In genomic region chrX:76148753-76149152, GRCh38 we compare ENCODE assay signal across 8 cellular contexts. TPM values are rescaled to one million over a fixed set of nuclear protein-coding genes. Genes with fewer than 3 reads are reported as not detected.
DNase-seq lines count a peak whose midpoint lies in the region; ATAC-seq, FAIRE-seq and TF ChIP-seq lines count a peak whose summit lies in the region.

No MANE protein-coding gene starts in this region.

- POLR2A ChIA-PET in T-cell (lab: Charles Lee) (interaction anchor here in 1 of 2 donors (0.6 kb wide), 1 partner anchor 23 kb away, joined by 3 read pairs; no protein-coding TSS in a partner anchor), GM12878 (lab: Charles Lee) (interaction anchor here (0.8 to 1.1 kb wide), 2 partner anchors 24 to 26 kb away, joined by 5 read pairs; partner anchors contain the start of gene PBDC1), HepG2 (lab: Yijun Ruan, JAX) (interaction anchor here (1.2 kb wide), 1 partner anchor 25 kb away, joined by 6 read pairs; the partner anchor contains the start of gene PBDC1)

- RAD21 ChIA-PET in GM12878 (lab: Charles Lee; ENCODE audit: unreplicated experiment): interaction anchor here (1.0 to 2.1 kb wide), 5 partner anchors 9 to 106 kb away, joined by 3 to 15 read pairs (median 3); partner anchors contain the start of gene PBDC1

- no peaks in the 10 kb centered on the region for H3K36me3 ChIP-seq in HUES48 (ENCODE audit: control insufficient read depth, insufficient read depth, low read length)
- no peaks in the 10 kb centered on the region for H3K36me3 ChIP-seq in GM12878 (ENCODE audit: control insufficient read depth in 2 of 2, insufficient read depth in 2 of 2, low read length in 1 of 2)
- no peaks in the 10 kb centered on the region for H3K36me3 ChIP-seq in HepG2 (replicated peaks in 1 of 2; ENCODE audit: control insufficient read depth in 1 of 2, insufficient read depth in 2 of 2, low read length in 2 of 2)

- SMC1A ChIA-PET in GM12878 (lab: Charles Lee; ENCODE audit: uncharacterized antibody, unreplicated experiment): interaction anchor here (0.7 to 1.1 kb wide), 3 partner anchors 25 to 130 kb away, joined by 3 to 6 read pairs (median 3); no protein-coding TSS in a partner anchor

- H3K79me2 ChIP-seq in GM12878 (ENCODE audit: control insufficient read depth, insufficient read depth, low read length): no peaks in the 10 kb centered on the region
- H3K79me2 ChIP-seq in HepG2 (ENCODE audit: insufficient read depth, low read length): no peaks in the 10 kb centered on the region

- H3K4me2 ChIP-seq in GM12878 (ENCODE audit: control insufficient read depth, insufficient read depth) (peak overlapping the region; percentile 56), HepG2 (ENCODE audit: low read depth, low read length) (peak overlapping the region; percentile 87)

- TF ChIP-seq RAD21 in GM12878 (IDR thresholded peaks at IDR 0.05; ENCODE audit: insufficient read depth, low read depth, low read length): no peak
- TF ChIP-seq RAD21 in HepG2 (CRISPR knock-in tag; IDR thresholded peaks at IDR 0.05): no peak

- TF ChIP-seq EP300 in GM12878 (IDR thresholded peaks at IDR 0.05; ENCODE audit: borderline replicate concordance in 1 of 2, control insufficient read depth in 1 of 2, low read depth in 2 of 2, low read length in 2 of 2) (no peak), HepG2 (IDR thresholded peaks at IDR 0.05; ENCODE audit: low read depth in 2 of 2, low read length in 2 of 2) (no peak), HepG2 (CRISPR knock-in tag; IDR thresholded peaks at IDR 0.05; ENCODE audit: borderline replicate concordance) (no peak)

- FAIRE-seq in GM12878 (lab: Jason Lieb, UNC): no peak
- FAIRE-seq in HepG2 (lab: Jason Lieb, UNC): no peak

- DNase-seq in SIG-M5 treated with dmso at 0.1 percent for 504 hours (lab: John Stamatoyannopoulos, UW; ENCODE audit: unreplicated experiment) (peak; percentile 35), SIG-M5 (lab: John Stamatoyannopoulos, UW) (no peak), T-cell (peak in 33 of 34 experiments; percentile 16 to 63 (median 45)), GM12878 (ENCODE audit: low read depth, low spot score) (peak; percentile 45), HepG2 (ENCODE audit: low spot score) (peak; percentile 17), iPS-NIHi11 (ENCODE audit: low spot score) (no peak)
- DNase-seq in stimulated activated naive CD4-positive, alpha-beta T cell (lab: John Stamatoyannopoulos, UW): peak; percentile 24 to 62 (median 46)

- no peaks in the 10 kb centered on the region for H3K9me3 Mint-ChIP-seq in T-cell

- H3K27ac ChIP-seq in HUES48 (ENCODE audit: low read depth, low read length): peak overlapping the region; percentile 78
- peak overlapping the region; percentile 84 for H3K27ac ChIP-seq in GM12878 (ENCODE audit: control insufficient read depth, insufficient read depth)
- peak overlapping the region; percentile 63 for H3K27ac ChIP-seq in HepG2 (ENCODE audit: extremely low read length, insufficient read depth, low read length)

- ATAC-seq in T-cell (replicated peaks in 1 of 4): peak; percentile 18 to 45 (median 28)
- peak; percentile 30 for ATAC-seq in GM12878
- ATAC-seq in HepG2: peak; percentile 21

- peak overlapping the region; percentile 38 for H3K4me3 ChIP-seq in HUES48 (ENCODE audit: low read depth, low read length)
- peak overlapping the region; percentile 31 for H3K4me3 ChIP-seq in GM12878
- H3K4me3 ChIP-seq in HepG2 (replicated peaks in 1 of 3; ENCODE audit: insufficient read depth in 1 of 3, low read depth in 2 of 3, low read length in 3 of 3): peak overlapping the region; percentile 49 to 64 (median 54)

- H3K27me3 Mint-ChIP-seq in T-cell: peaks cover 0 to under 1% of the 10 kb centered on the region in 2 donors

- TF ChIP-seq CTCF in GM12878 (IDR thresholded peaks at IDR 0.05 in 2 of 3, conservative IDR thresholded peaks at IDR 0.05 in 1 of 3; ENCODE audit: control insufficient read depth in 2 of 3, extremely low read depth in 1 of 3, insufficient read depth in 1 of 3, low read depth in 3 of 3, low read length in 3 of 3): no peak
- TF ChIP-seq CTCF in HepG2 (CRISPR knock-in tag; IDR thresholded peaks at IDR 0.05): no peak

- H3K4me3 Mint-ChIP-seq in T-cell: peak overlapping the region; percentile 71 to 77 (median 73)

- H3K4me1 ChIP-seq in HUES48 (ENCODE audit: control insufficient read depth, insufficient read depth, low read length) (peaks cover 6% of the 10 kb centered on the region), GM12878 (ENCODE audit: control insufficient read depth, insufficient read depth, low read length) (peaks cover 6% of the 10 kb centered on the region), HepG2 (ENCODE audit: insufficient read depth, low read length) (no peaks in the 10 kb centered on the region)

- peak overlapping the region; percentile 95 to 97 for H3K27ac Mint-ChIP-seq in T-cell

- WGBS in GM12878 (ENCODE audit: insufficient coverage, insufficient replicate concordance, low lambda C conversion rate, missing lambda C conversion rate): 0% methylated on average over 8 of the region's 8 CpGs
- WGBS in HepG2 (ENCODE audit: low lambda C conversion rate): 0% methylated on average over 8 of the region's 8 CpGs

- in situ Hi-C loops in GM12878 (cut with MboI) (loop anchor here (25.0 kb wide), 1 partner anchor 1111 kb away; no protein-coding TSS in a partner anchor), HepG2 (cut with HindIII; ENCODE audit: extremely low pct_ligation_motif_present, low pct_unique_long_range_greater_than_20kb) (no loop called here)

- CTCF ChIA-PET in T-cell (lab: Charles Lee): interaction anchor here in 1 of 2 donors (1.0 to 1.3 kb wide), 2 partner anchors 24 to 105 kb away, joined by 5 to 7 read pairs; partner anchors contain the start of gene PBDC1
- CTCF ChIA-PET in GM12878 (lab: Yijun Ruan, JAX): interaction anchor here (0.6 to 1.6 kb wide), 5 partner anchors 24 to 1880 kb away, joined by 3 to 4 read pairs (median 3); partner anchors contain the start of gene PBDC1
- CTCF ChIA-PET in HepG2 (lab: Yijun Ruan, JAX; ENCODE audit: low intra/inter-chr PET ratio, low total read pairs): no interaction called here

- TF ChIP-seq POLR2A in GM12878 (IDR thresholded peaks at IDR 0.05; ENCODE audit: low read depth, low read length) (no peak), HepG2 (IDR thresholded peaks at IDR 0.05; ENCODE audit: insufficient read depth in 1 of 2, low read depth in 2 of 2, low read length in 2 of 2) (no peak)

- peaks cover 22 to 27% (median 24%) of the 10 kb centered on the region in 3 donors for H3K4me1 Mint-ChIP-seq in T-cell

- TSS peak; percentile 90 for BruUV-seq in GM12878 (replicated peaks; lab: Mats Ljungman, UMichigan)
- BruUV-seq in HepG2 (replicated peaks; lab: Mats Ljungman, UMichigan): no TSS peak

- 0 out of 2 replicates have a peak overlapping the region, but pooled peaks have one; percentile 54 for H3K9ac ChIP-seq in HUES48 (ENCODE audit: low read depth, low read length)
- H3K9ac ChIP-seq in GM12878 (ENCODE audit: control insufficient read depth, insufficient read depth, low read length): peak overlapping the region; percentile 56
- H3K9ac ChIP-seq in HepG2 (ENCODE audit: insufficient read depth, low read depth, low read length): peak overlapping the region; percentile 60

- no peaks in the 10 kb centered on the region for H4K20me1 ChIP-seq in GM12878 (ENCODE audit: control insufficient read depth, insufficient read depth)
- no peaks in the 10 kb centered on the region for H4K20me1 ChIP-seq in HepG2 (ENCODE audit: insufficient read depth, low read length)

- no peaks in the 10 kb centered on the region for H3K27me3 ChIP-seq in HUES48 (ENCODE audit: control insufficient read depth, insufficient read depth, low read length)
- H3K27me3 ChIP-seq in GM12878 (replicated peaks in 1 of 2; ENCODE audit: control insufficient read depth in 2 of 2, insufficient read depth in 2 of 2, low read length in 1 of 2): no peaks in the 10 kb centered on the region
- no peaks in the 10 kb centered on the region for H3K27me3 ChIP-seq in HepG2 (ENCODE audit: control insufficient read depth in 1 of 2, insufficient read depth in 2 of 2, low read length in 2 of 2)

- H3K36me3 Mint-ChIP-seq in T-cell: no peaks in the 10 kb centered on the region

- H2AFZ ChIP-seq in GM12878 (ENCODE audit: control insufficient read depth, low read depth, low read length) (peak overlapping the region; percentile 79), HepG2 (ENCODE audit: low read length) (peak overlapping the region; percentile 54)

- peaks cover 10% of the 10 kb centered on the region; the same call in 1 of the 2 replicates for H3K9me3 ChIP-seq in HUES48 (ENCODE audit: control insufficient read depth, insufficient read depth, low read length)
- H3K9me3 ChIP-seq in GM12878 (replicated peaks; ENCODE audit: control insufficient read depth, insufficient read depth, low read length): no peaks in the 10 kb centered on the region
- H3K9me3 ChIP-seq in HepG2 (ENCODE audit: low read length): no peaks in the 10 kb centered on the region

- intact Hi-C loops in GM12878 (cut with micrococcal nuclease; ENCODE audit: unreplicated experiment) (loop anchor here (5.0 kb wide), 2 partner anchors 1111 to 1749 kb away; partner anchors contain the start of genes COX7B and MAGT1), HepG2 (cut with micrococcal nuclease; ENCODE audit: unreplicated experiment) (loop anchor here (5.0 kb wide), 1 partner anchor 104 kb away; no protein-coding TSS in a partner anchor)

RNA-seq across cellular contexts. Expression of gene PBDC1, which starts 24.1 kb away (rescaled TPM):
- total RNA-seq in T-cell (10 to 100 TPM; 16.6 to 29.2 (median 24.2) TPM), GM12878 (2014; rRNA removed) (8.7 and 12.9 TPM in 2 replicates), GM12878 (2014; rRNA removed; fragmentation: Illumina TruSeq; extraction: Trizol) (20.6 and 24.0 TPM in 2 replicates), GM12878 (2021) (23.3 and 23.7 TPM in 2 replicates), HepG2 (2016; rRNA removed; fragmentation: Illumina TruSeq; extraction: Trizol) (24.7 and 43.4 TPM in 2 replicates)
- 5.1 and 7.8 TPM in 2 replicates for total RNA-seq in GM12878 (2013; cell fraction: nucleolus; rRNA removed)
- polyA plus RNA-seq in GM12878 (2011; ENCODE audit: low read depth): 24.6 TPM
- polyA plus RNA-seq in GM12878 (2011; rRNA removed) (33.4 and 40.2 TPM in 2 replicates), GM12878 (2014; fragmentation: Illumina TruSeq; extraction: Trizol) (59.7 and 71.9 TPM in 2 replicates), GM12878 (2014; fragmentation: Nextera tagmentation; extraction: Ambion mirVana) (100 to 1,000 TPM in 1 of 2 experiments, 10 to 100 TPM in 1; 78.1 to 106 TPM), GM12878 (2014; rRNA removed) (22.3 and 30.9 TPM in 2 replicates), GM12878 (2016; fragmentation: Nextera tagmentation; extraction: Ambion mirVana) (10 to 100 TPM; 47.6 to 50.5 TPM), HepG2 (2011; rRNA removed) (22.2 and 22.8 TPM in 2 replicates)
- polyA plus RNA-seq in GM12878 (2011; cell fraction: cytosol; rRNA removed): 25.9 and 28.0 TPM in 2 replicates
- 12.3 and 14.1 TPM in 2 replicates for polyA plus RNA-seq in GM12878 (2011; cell fraction: nucleus; rRNA removed)
- 30.4 and 40.7 TPM in 2 replicates for polyA plus RNA-seq in GM12878 (2012)
- polyA minus RNA-seq in GM12878 (2011; rRNA and poly(A)+ RNA removed): 16.5 and 22.0 TPM in 2 replicates
- 5.1 and 6.8 TPM in 2 replicates for polyA minus RNA-seq in GM12878 (2011; cell fraction: cytosol; rRNA and poly(A)+ RNA removed)
- 3.6 and 7.2 TPM in 2 replicates for polyA minus RNA-seq in GM12878 (2011; cell fraction: nucleus; rRNA and poly(A)+ RNA removed)
- 4.4 and 4.7 TPM in 2 replicates for total RNA-seq in HepG2 (2016; cell fraction: cytosol; rRNA removed; fragmentation: Illumina TruSeq; extraction: Trizol; ENCODE audit: low read depth)
- total RNA-seq in HepG2 (2016; cell fraction: insoluble cytoplasmic fraction; rRNA removed; fragmentation: Illumina TruSeq; extraction: Trizol): 26.3 and 44.5 TPM in 2 replicates
- total RNA-seq in HepG2 (2016; cell fraction: membrane; rRNA removed; fragmentation: Illumina TruSeq; extraction: Trizol): 7.1 and 7.5 TPM in 2 replicates
- total RNA-seq in HepG2 (2016; cell fraction: nucleus; rRNA removed; fragmentation: Illumina TruSeq; extraction: Trizol): 13.4 and 16.7 TPM in 2 replicates
- 16.4 and 23.1 TPM in 2 replicates for polyA plus RNA-seq in HepG2 (2011; cell fraction: cytosol; rRNA removed)
- polyA plus RNA-seq in HepG2 (2011; cell fraction: nucleus; rRNA removed): 6.7 and 9.0 TPM in 2 replicates
- 38.3 and 44.2 TPM in 2 replicates for polyA plus RNA-seq in HepG2 (2012)
- 6.5 TPM in 2 replicates for polyA plus RNA-seq in HepG2 (2016; cell fraction: cytosol; fragmentation: Illumina TruSeq; extraction: Trizol; ENCODE audit: low read depth)
- 76.8 and 85.6 TPM in 2 replicates for polyA plus RNA-seq in HepG2 (2016; cell fraction: insoluble cytoplasmic fraction; fragmentation: Illumina TruSeq; extraction: Trizol; ENCODE audit: low read depth)
- 7.2 and 10.0 TPM in 2 replicates for polyA plus RNA-seq in HepG2 (2016; cell fraction: membrane; fragmentation: Illumina TruSeq; extraction: Trizol; ENCODE audit: low read depth)
- polyA plus RNA-seq in HepG2 (2016; cell fraction: nucleus; fragmentation: Illumina TruSeq; extraction: Trizol; ENCODE audit: insufficient read depth, low read depth): 28.3 and 28.6 TPM in 2 replicates
- 20.6 TPM in 1 of 2 replicates, not detected in the other for polyA minus RNA-seq in HepG2 (2011; rRNA and poly(A)+ RNA removed; ENCODE audit: low replicate concordance)
- polyA minus RNA-seq in HepG2 (2011; cell fraction: cytosol; rRNA and poly(A)+ RNA removed): 10.9 and 12.7 TPM in 2 replicates
- 6.2 and 7.6 TPM in 2 replicates for polyA minus RNA-seq in HepG2 (2011; cell fraction: nucleus; rRNA and poly(A)+ RNA removed)

Comparison
In these comparisons a context has a peak if more than half of its experiments do, and no peak if none do; other contexts are left out.
1. DNase-seq: peak in SIG-M5 treated with dmso at 0.1 percent for 504 hours (single experiment), T-cell (33 of 34), GM12878 (single experiment), HepG2 (single experiment) and stimulated activated naive CD4-positive, alpha-beta T cell (6 of 6); none in SIG-M5 (single experiment) and iPS-NIHi11 (single experiment).
2. Peak in every context shown above with its lines, with median percentiles within 50 percentile points of each other: H3K27ac ChIP-seq, H3K4me3 ChIP-seq, H3K9ac ChIP-seq and ATAC-seq.